Comparison of ENCODE assay signal across 21 cellular contexts in genomic region chr3:184780981-184781515, GRCh38. TPM values are rescaled to one million over a fixed set of nuclear protein-coding genes. Genes with fewer than 3 reads are reported as not detected.
DNase-seq lines count a peak whose midpoint lies in the region; ATAC-seq and TF ChIP-seq lines count a peak whose summit lies in the region.
"Had no signal": no experiment of that assay in that cellular context is flagged by ENCODE, and none has a peak within 500 bp of the region (broad histone marks: within the 10 kb centered on the region; RNA-seq: fewer than 3 reads in every experiment).

No MANE protein-coding gene starts in this region.

- TF ChIP-seq POLR2A in stomach (IDR thresholded peaks at IDR 0.05): no peak

- no peak for TF ChIP-seq EP300 in stomach (IDR thresholded peaks at IDR 0.05)

- no peak overlapping the region for H3K9ac ChIP-seq in colonic mucosa (ENCODE audit: low read depth in 2 of 2, low read length in 2 of 2)

- no peaks in the 10 kb centered on the region for H3K4me1 ChIP-seq in colonic mucosa
- H3K4me1 ChIP-seq in stomach: peaks cover 0 to 15% (median 12%) of the 10 kb centered on the region in 4 donors
- H3K4me1 ChIP-seq: BE2C had no signal

- ATAC-seq in HG03342 (IDR thresholded peaks at IDR 0.05; ENCODE audit: unreplicated experiment): no peak

- TF ChIP-seq CTCF in colonic mucosa (IDR thresholded peaks at IDR 0.05) (no peak), stomach (IDR thresholded peaks at IDR 0.05) (no peak)

- H3K27ac ChIP-seq in colonic mucosa: no peak overlapping the region
- no peak overlapping the region for H3K27ac ChIP-seq in stomach
- H3K27ac ChIP-seq: 22Rv1 had no signal

- peak; percentile 37 for DNase-seq in NCI-H146 (lab: John Stamatoyannopoulos, UW)
- DNase-seq in NCI-H146 treated with DMSO at 0.1 percent for 48 hours (lab: John Stamatoyannopoulos, UW; ENCODE audit: unreplicated experiment): no peak
- DNase-seq in HT1080 (ENCODE audit: low read depth): peak; percentile 61
- peak; percentile 73 for DNase-seq in islet precursor cell
- no peak for DNase-seq in NCI-H82 (lab: John Stamatoyannopoulos, UW)
- DNase-seq in colonic mucosa: no peak
- DNase-seq in stomach: no peak
- DNase-seq: BE2C; CD4-positive, alpha-beta memory T cell; H9; Kasumi-1; MG63; NCI-H1092; NCI-H1436 treated with DMSO at 0.1 percent for 48 hours; NCI-H2081; NCI-H748 treated with DMSO at 0.1 percent for 48 hours; OCI-M1; Right ventricle myocardium superior; T-helper 1 cell had no signal

- H3K27me3 ChIP-seq in colonic mucosa (no peaks in the 10 kb centered on the region), stomach (peaks cover 0 to 19% (median 0%) of the 10 kb centered on the region in 3 donors)
- H3K27me3 ChIP-seq: MG63 had no signal

- intact Hi-C loops in colonic mucosa (cut with DNase I): no loop called here
- intact Hi-C loops in stomach (cut with DNase I; ENCODE audit: low total_unique reads): no loop called here

- H3K4me3 ChIP-seq in colonic mucosa: no peak overlapping the region
- no peak overlapping the region for H3K4me3 ChIP-seq in stomach
- H3K4me3 ChIP-seq: MG63 had no signal

- no peaks in the 10 kb centered on the region for H3K9me3 ChIP-seq in colonic mucosa
- H3K9me3 ChIP-seq in stomach: no peaks in the 10 kb centered on the region
- H3K9me3 ChIP-seq: BE2C, MG63 had no signal

- no peaks in the 10 kb centered on the region for H3K36me3 ChIP-seq in colonic mucosa
- H3K36me3 ChIP-seq in stomach: no peaks in the 10 kb centered on the region
- H3K36me3 ChIP-seq: BE2C, MG63 had no signal

- 71 to 81% (median 75%) methylated on average over 5 to 6 of the region's 6 CpGs for WGBS in stomach, 5 donors

RNA-seq across cellular contexts. Expression of gene VPS8, which starts 30.9 kb away (rescaled TPM):
- total RNA-seq in HT1080 (2014; rRNA removed; shearing (Covaris generic)): 23.5 and 28.1 TPM in 2 replicates
- 15.7 and 20.3 TPM in 2 replicates for polyA plus RNA-seq in HT1080 (2015; cell fraction: cytosol; rRNA removed)
- 57.7 and 61.2 TPM in 2 replicates for polyA plus RNA-seq in HT1080 (2015; cell fraction: nucleus; rRNA removed)
- total RNA-seq in colonic mucosa (10 to 100 TPM; 43.7 to 54.8 TPM), stomach (100 to 1,000 TPM in 1 of 5 donors, 10 to 100 TPM in 4; 34.8 to 126 (median 48.1) TPM)
- 10 to 100 TPM in 2 of 3 donors, 1 to 10 TPM in 1; 7.5 to 11.9 (median 10.1) TPM for polyA plus RNA-seq in stomach

Comparison
In these comparisons a context has a peak if more than half of its experiments do, and no peak if none do; other contexts are left out.
1. DNase-seq: peak in NCI-H146 (single experiment), HT1080 (single experiment) and islet precursor cell (single experiment); none in NCI-H146 treated with DMSO at 0.1 percent for 48 hours (single experiment), NCI-H82 (single experiment), colonic mucosa (single experiment) and stomach (single experiment).